In genomic region chr2:54671875-54672586, GRCh38 we compare ENCODE assay signal across 10 cellular contexts. TPM values are rescaled to one million over a fixed set of nuclear protein-coding genes. Genes with fewer than 3 reads are reported as not detected.
A peak's percentile ranks its signal among the peaks of the same experiment; 100 is the strongest.
DNase-seq lines count a peak whose midpoint lies in the region; ATAC-seq and TF ChIP-seq lines count a peak whose summit lies in the region.
"Had no signal": no experiment of that assay in that cellular context is flagged by ENCODE, and none has a peak within 500 bp of the region (broad histone marks: within the 10 kb centered on the region; RNA-seq: fewer than 3 reads in every experiment).

No MANE protein-coding gene starts in this region.

- DNase-seq in HCEC 1CT, result peak; percentile 55
- DNase-seq in amniotic epithelial cell (ENCODE audit: low read depth), result peak; percentile 68
- no peak for DNase-seq in stomach
- DNase-seq in NCI-H2107 (lab: John Stamatoyannopoulos, UW), result no peak
- no peak for DNase-seq in NCI-H526 (lab: John Stamatoyannopoulos, UW)
- no peak for DNase-seq in activated CD4-positive, alpha-beta T cell treated with anti-CD3 and anti-CD28 coated beads, Interleukin-2, amount 10 ng/mL, durations not matched to agents 7 days and 5 days
- DNase-seq: stimulated activated CD4-positive, alpha-beta T cell treated with anti-CD3 and anti-CD28 coated beads, Interleukin-2, amount 100 ng/mL, for 24 hours had no signal

- POLR2A ChIA-PET in activated CD4-positive, alpha-beta T cell treated with anti-CD3 and anti-CD28 coated beads, Interleukin-2, amount 10 ng/mL, durations not matched to agents 7 days and 5 days (lab: Charles Lee), result no interaction called here

- TF ChIP-seq POLR2A in stomach (IDR thresholded peaks at IDR 0.05), result no peak

- peaks cover 30 to 85% (median 63%) of the 10 kb centered on the region in 4 donors for H3K4me1 ChIP-seq in stomach

- no peak for TF ChIP-seq CTCF in stomach (IDR thresholded peaks at IDR 0.05)

- no peaks in the 10 kb centered on the region for H3K9me3 ChIP-seq in stomach

- peaks cover 19% of the 10 kb centered on the region for H3K4me1 Mint-ChIP-seq in activated CD4-positive, alpha-beta T cell treated with anti-CD3 and anti-CD28 coated beads, Interleukin-2, amount 10 ng/mL, durations not matched to agents 7 days and 5 days

- intact Hi-C loops in stomach (cut with DNase I; ENCODE audit: low total_unique reads), result no loop called here

- peaks cover 17% of the 10 kb centered on the region for H3K27me3 Mint-ChIP-seq in activated CD4-positive, alpha-beta T cell treated with anti-CD3 and anti-CD28 coated beads, Interleukin-2, amount 10 ng/mL, durations not matched to agents 7 days and 5 days

- no peak overlapping the region for H3K4me3 ChIP-seq in stomach

- H3K36me3 ChIP-seq in stomach, result peaks cover 8 to 38% (median 31%) of the 10 kb centered on the region in 4 donors

- TF ChIP-seq EP300 in stomach (IDR thresholded peaks at IDR 0.05), result no peak

- no peak overlapping the region for H3K27ac Mint-ChIP-seq in activated CD4-positive, alpha-beta T cell treated with anti-CD3 and anti-CD28 coated beads, Interleukin-2, amount 10 ng/mL, durations not matched to agents 7 days and 5 days
- H3K27ac Mint-ChIP-seq: activated naive CD8-positive, alpha-beta T cell had no signal

- H3K36me3 Mint-ChIP-seq in activated CD4-positive, alpha-beta T cell treated with anti-CD3 and anti-CD28 coated beads, Interleukin-2, amount 10 ng/mL, durations not matched to agents 7 days and 5 days (ENCODE audit: low read depth), result peaks cover 36% of the 10 kb centered on the region

- H3K27me3 ChIP-seq in layer of hippocampus (ENCODE audit: control insufficient read depth, insufficient read depth, low read length), result no peaks in the 10 kb centered on the region
- H3K27me3 ChIP-seq in stomach, result no peaks in the 10 kb centered on the region

- no peak overlapping the region for H3K4me3 Mint-ChIP-seq in activated CD4-positive, alpha-beta T cell treated with anti-CD3 and anti-CD28 coated beads, Interleukin-2, amount 10 ng/mL, durations not matched to agents 7 days and 5 days
- H3K4me3 Mint-ChIP-seq: activated naive CD8-positive, alpha-beta T cell had no signal

- H3K27ac ChIP-seq in layer of hippocampus (ENCODE audit: low read depth, low read length), result peak overlapping the region; percentile 53
- H3K27ac ChIP-seq in stomach, result peak overlapping the region; percentile 33 to 93 (median 87)

- no peaks in the 10 kb centered on the region for H3K9me3 Mint-ChIP-seq in activated CD4-positive, alpha-beta T cell treated with anti-CD3 and anti-CD28 coated beads, Interleukin-2, amount 10 ng/mL, durations not matched to agents 7 days and 5 days

- 70 to 78% (median 77%) methylated on average over 4 of the region's 4 CpGs for WGBS in stomach, 5 donors

- no peak for ATAC-seq in HG03039 (IDR thresholded peaks at IDR 0.05; ENCODE audit: unreplicated experiment)

- CTCF ChIA-PET in activated CD4-positive, alpha-beta T cell treated with anti-CD3 and anti-CD28 coated beads, Interleukin-2, amount 10 ng/mL, durations not matched to agents 7 days and 5 days (lab: Charles Lee), result interaction anchor here (0.7 to 1.5 kb wide), 4 partner anchors 14 to 1410 kb away, joined by 3 to 7 read pairs (median 3); no protein-coding TSS in a partner anchor

RNA-seq across cellular contexts. Expression of gene EML6, which starts 51.4 kb away (rescaled TPM):
- 10 to 100 TPM in 1 of 5 donors, 1 to 10 TPM in 3, under 1 TPM in 1; 0.45 to 10.1 (median 2.2) TPM for total RNA-seq in stomach
- polyA plus RNA-seq in stomach, result 1 to 10 TPM in 2 of 3 donors, not detected in 1; 1.3 to 1.6 TPM
- total RNA-seq in activated CD4-positive, alpha-beta T cell treated with anti-CD3 and anti-CD28 coated beads, Interleukin-2, amount 10 ng/mL, durations not matched to agents 7 days and 5 days, result 1 to 10 TPM in 1 of 2 experiments, under 1 TPM in 1; 0.96 to 1.2 TPM

Comparison
In these comparisons a context has a peak if more than half of its experiments do, and no peak if none do; other contexts are left out.
1. DNase-seq: peak in HCEC 1CT (single experiment) and amniotic epithelial cell (single experiment); none in stomach (single experiment), NCI-H2107 (single experiment), NCI-H526 (0 of 2) and activated CD4-positive, alpha-beta T cell treated with anti-CD3 and anti-CD28 coated beads, Interleukin-2, amount 10 ng/mL, durations not matched to agents 7 days and 5 days (single experiment).